In genomic region chr2:184192664-184193063, GRCh38 we compare ENCODE assay signal across 32 cellular contexts.
"Had no signal": no experiment of that assay in that cellular context is flagged by ENCODE, and none has a peak within 500 bp of the region (broad histone marks: within the 10 kb centered on the region; RNA-seq: fewer than 3 reads in every experiment).

No MANE protein-coding gene starts in this region.

- H3K9me3 ChIP-seq: ascending aorta had no signal

- H3K27me3 ChIP-seq: ascending aorta, cardiac muscle cell had no signal

- DNase-seq: activated B cell treated with CpG ODN at 0.5 μM for 24 hours; activated CD4-positive, alpha-beta memory T cell treated with anti-CD3 and anti-CD28 coated beads for 36 hours; activated CD4-positive, alpha-beta T cell treated with anti-CD3 and anti-CD28 coated beads for 4 hours; activated CD4-positive, alpha-beta T cell treated with anti-CD3 and anti-CD28 coated beads, Interleukin-2, amount 10 ng/mL, durations not matched to agents 24 days and 14 days; activated CD4-positive, alpha-beta T cell treated with anti-CD3 and anti-CD28 coated beads, Interleukin-2, amount 50 U/mL, for 1 hour; activated CD4-positive, alpha-beta T cell treated with anti-CD3 and anti-CD28 coated beads, Interleukin-2, amount 50 U/mL, for 4 hours; activated CD4-positive, CD25-positive, alpha-beta regulatory T cell treated with anti-CD3 and anti-CD28 coated beads, Interleukin-2, amount 50 U/mL, for 72 hours; activated CD8-positive, alpha-beta memory T cell treated with anti-CD3 and anti-CD28 coated beads, Interleukin-2, amount 50 U/mL, for 4 hours; activated CD8-positive, alpha-beta T cell treated with anti-CD3 and anti-CD28 coated beads for 36 hours; activated effector memory CD4-positive, alpha-beta T cell treated with anti-CD3 and anti-CD28 coated beads, Interleukin-2, amount 50 U/mL, for 16 hours; activated gamma-delta T cell treated with Interleukin-2 at 50 U/mL for 16 hours; activated naive CD4-positive, alpha-beta T cell; activated naive CD4-positive, alpha-beta T cell treated with anti-CD3 and anti-CD28 coated beads for 36 hours; activated naive CD4-positive, alpha-beta T cell treated with anti-CD3 and anti-CD28 coated beads, Interleukin-2, amount 50 U/mL, for 16 hours; activated naive CD8-positive, alpha-beta T cell treated with anti-CD3 and anti-CD28 coated beads for 36 hours; activated T-cell treated with anti-CD3 and anti-CD28 coated beads for 4 hours; activated T-cell treated with anti-CD3 and anti-CD28 coated beads, Interleukin-2, amount 50 U/mL, for 1 hour; activated T-cell treated with anti-CD3 and anti-CD28 coated beads, Interleukin-2, amount 50 U/mL, for 4 hours; activated T-cell treated with anti-CD3 and anti-CD28 coated beads, Interleukin-2, amount 50 U/mL, for 72 hours; amygdala; anterior cingulate cortex; caudate nucleus; cerebellar nuclear complex; T-helper 2 cell; T-helper 9 cell had no signal

- H3K4me1 ChIP-seq: ascending aorta had no signal

- ATAC-seq: activated CD8-positive, alpha-beta T cell treated with anti-CD3 and anti-CD28 coated beads for 36 hours; activated naive CD4-positive, alpha-beta T cell treated with anti-CD3 and anti-CD28 coated beads, Interleukin-2, amount 50 U/mL, for 72 hours; activated T-cell treated with anti-CD3 and anti-CD28 coated beads, Interleukin-2, amount 50 U/mL, for 4 hours; activated T-cell treated with anti-CD3 and anti-CD28 coated beads, Interleukin-2, amount 50 U/mL, for 72 hours; activated T-helper 17 cell treated with anti-CD3 and anti-CD28 coated beads, Interleukin-2, amount 50 U/mL, for 72 hours had no signal

- H3K27ac ChIP-seq: ascending aorta, cardiac muscle cell, VCaP had no signal

- H3K4me3 ChIP-seq: ascending aorta, cardiac muscle cell had no signal

- H3K36me3 ChIP-seq: ascending aorta, cardiac muscle cell had no signal

- FAIRE-seq: bronchial epithelial cell, TTC549 had no signal
